20 cellular contexts compared by ENCODE assay signal in the genomic region with DNA sequence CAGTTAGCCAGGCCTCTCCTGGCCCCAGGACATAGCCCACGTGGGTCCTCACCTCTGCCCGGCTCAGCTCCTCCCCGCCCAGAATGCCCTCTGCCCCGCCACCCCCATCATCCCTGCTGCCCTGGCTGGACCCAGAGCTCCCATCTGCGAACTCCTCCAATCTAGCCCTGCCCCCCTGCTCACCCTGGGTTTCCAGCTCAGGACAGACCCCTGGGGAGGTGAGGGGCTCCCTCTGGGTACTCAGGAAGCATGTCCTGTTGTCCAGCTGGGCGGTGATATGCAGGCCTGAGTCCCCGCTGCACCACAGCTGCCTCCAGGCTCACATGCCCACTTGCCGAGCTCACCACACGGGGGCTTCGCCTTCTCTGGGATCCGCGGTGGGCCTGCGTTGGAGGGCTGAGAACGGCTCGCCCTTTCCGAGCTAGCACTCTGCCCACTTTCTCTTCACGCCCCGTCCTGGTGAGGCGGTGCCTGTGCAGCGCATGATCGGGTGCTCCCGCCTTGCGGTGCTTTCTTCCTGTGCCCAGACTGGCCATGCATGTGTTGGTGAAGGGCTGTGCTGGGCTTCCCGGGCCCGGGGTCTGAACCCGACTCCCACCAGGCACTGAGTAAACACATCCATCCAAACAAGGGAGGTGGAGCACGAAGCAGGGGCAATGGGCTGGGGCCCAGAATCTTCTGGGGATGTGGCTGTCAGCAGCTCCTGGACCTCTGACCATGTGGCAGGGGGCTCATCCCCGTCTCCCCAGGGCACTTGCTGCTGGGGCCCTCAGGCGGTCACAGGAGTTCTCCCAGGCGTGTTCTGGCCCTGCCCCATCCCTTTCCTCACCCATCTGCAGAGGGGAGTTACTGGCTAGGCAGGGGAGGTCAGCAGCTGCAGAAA.
DNase-seq lines count a peak whose midpoint lies in the region; ATAC-seq and TF ChIP-seq lines count a peak whose summit lies in the region.
"Had no signal": no experiment of that assay in that cellular context is flagged by ENCODE, and none has a peak within 500 bp of the region (broad histone marks: within the 10 kb centered on the region; RNA-seq: fewer than 3 reads in every experiment).

No MANE protein-coding gene starts in this region.

- H3K4me3 Mint-ChIP-seq in WTC11 (no peak overlapping the region), neural crest cell (no peak overlapping the region)
- H3K4me3 Mint-ChIP-seq: immature natural killer cell; T-helper 1 cell treated with Interleukin-12 subunit alpha and Interleukin-12 subunit beta and Interleukin-4 antibody, amounts not matched to agents 30 μg/mL and 1 μg/mL, for 36 hours had no signal

- DNase-seq in WTC11 (ENCODE audit: low spot score) = no peak
- DNase-seq in islet precursor cell = peak; percentile 57
- DNase-seq in neural crest cell (ENCODE audit: low read depth, low spot score) = no peak
- DNase-seq in activated naive CD4-positive, alpha-beta T cell treated with Interleukin-2 at 50 U/mL for 16 hours = no peak
- no peak for DNase-seq in NCI-H2029 (lab: John Stamatoyannopoulos, UW)
- DNase-seq: activated CD4-positive, alpha-beta T cell treated with anti-CD3 and anti-CD28 coated beads, Interleukin-2, amount 50 U/mL, for 1 hour; activated gamma-delta T cell treated with Interleukin-2 at 50 U/mL for 16 hours; activated T-cell treated with anti-CD3 and anti-CD28 coated beads for 4 hours; cerebellar nuclear complex; heart right ventricle; immature natural killer cell; MG63; NCI-H146; SHP77 treated with DMSO at 0.1 percent for 48 hours; substantia nigra had no signal

- H3K9me3 ChIP-seq in BLaER1 treated with 17β-estradiol and CSF1 and Interleukin-3, amounts not matched to agents 10 nM and 100 nM (replicated peaks in 1 of 11) = no peaks in the 10 kb centered on the region
- H3K9me3 ChIP-seq: heart right ventricle, MG63 had no signal

- POLR2A ChIA-PET in WTC11 (lab: Charles Lee) = no interaction called here

- ATAC-seq in WTC11 (no peak), HG02870 (IDR thresholded peaks at IDR 0.05; ENCODE audit: unreplicated experiment) (no peak), GM18505 (IDR thresholded peaks at IDR 0.05; ENCODE audit: unreplicated experiment) (no peak)
- ATAC-seq: heart right ventricle; naive thymus-derived CD8-positive, alpha-beta T cell had no signal

- peaks cover 81 to 100% (median 100%) of the 10 kb centered on the region in 10 experiments for H3K4me1 ChIP-seq in BLaER1 treated with 17β-estradiol and CSF1 and Interleukin-3, amounts not matched to agents 10 nM and 100 nM

- H3K36me3 Mint-ChIP-seq in WTC11 (no peaks in the 10 kb centered on the region), neural crest cell (ENCODE audit: low read depth) (no peaks in the 10 kb centered on the region)
- H3K36me3 Mint-ChIP-seq: immature natural killer cell; naive thymus-derived CD8-positive, alpha-beta T cell had no signal

- no peak for TF ChIP-seq CTCF in WTC11 (IDR thresholded peaks at IDR 0.05)
- TF ChIP-seq CTCF in neural crest cell (conservative IDR thresholded peaks at IDR 0.05) = no peak

- H3K27ac Mint-ChIP-seq in WTC11 (no peak overlapping the region; the same call in 1 of the 2 replicates), neural crest cell (ENCODE audit: unreplicated experiment) (peak overlapping the region; percentile 53)
- H3K27ac Mint-ChIP-seq: T-helper 1 cell treated with Interleukin-12 subunit alpha and Interleukin-12 subunit beta and Interleukin-4 antibody, amounts not matched to agents 30 μg/mL and 1 μg/mL, for 36 hours had no signal

- peaks cover 25% of the 10 kb centered on the region for H3K27me3 Mint-ChIP-seq in WTC11 (ENCODE audit: low read depth)
- H3K27me3 Mint-ChIP-seq in neural crest cell (ENCODE audit: low read depth) = peaks cover 7% of the 10 kb centered on the region

- H3K4me3 ChIP-seq in BLaER1 treated with 17β-estradiol and CSF1 and Interleukin-3, amounts not matched to agents 10 nM and 100 nM = no peak overlapping the region
- H3K4me3 ChIP-seq: heart right ventricle, MG63 had no signal

- no peak for TF ChIP-seq POLR2A in GM18505 (IDR thresholded peaks at IDR 0.05; ENCODE audit: borderline replicate concordance, extremely low read depth, insufficient read depth, insufficient read length)

- H3K9ac ChIP-seq in BLaER1 treated with 17β-estradiol and CSF1 and Interleukin-3, amounts not matched to agents 10 nM and 100 nM = peak overlapping the region in 7 of 11 experiments; percentile 7 to 62 (median 59); a peak in 11 of 22 replicates

- H3K9me3 Mint-ChIP-seq in WTC11 (no peaks in the 10 kb centered on the region), neural crest cell (no peaks in the 10 kb centered on the region)
- H3K9me3 Mint-ChIP-seq: immature natural killer cell; naive thymus-derived CD8-positive, alpha-beta T cell; T-helper 1 cell treated with Interleukin-12 subunit alpha and Interleukin-12 subunit beta and Interleukin-4 antibody, amounts not matched to agents 30 μg/mL and 1 μg/mL, for 36 hours had no signal

- CTCF ChIA-PET in WTC11 (lab: Charles Lee) = interaction anchor here (0.6 to 2.2 kb wide), 14 partner anchors 13 to 1599 kb away, joined by 3 to 19 read pairs (median 4); partner anchors contain the start of gene HGFAC

- H3K4me1 Mint-ChIP-seq in WTC11 (peaks cover 37% of the 10 kb centered on the region), neural crest cell (peaks cover 60% of the 10 kb centered on the region)

- no peaks in the 10 kb centered on the region for H3K36me3 ChIP-seq in BLaER1 treated with 17β-estradiol and CSF1 and Interleukin-3, amounts not matched to agents 10 nM and 100 nM
- H3K36me3 ChIP-seq: heart right ventricle, MG63 had no signal

- H3K27ac ChIP-seq in BLaER1 treated with 17β-estradiol and CSF1 and Interleukin-3, amounts not matched to agents 10 nM and 100 nM = peak overlapping the region in 7 of 11 experiments; percentile 3 to 79 (median 33); a peak in 8 of 22 replicates
- H3K27ac ChIP-seq: heart right ventricle had no signal

- peaks cover 14 to 100% (median 96%) of the 10 kb centered on the region in 11 experiments; a peak in 20 of 22 replicates for H4K20me1 ChIP-seq in BLaER1 treated with 17β-estradiol and CSF1 and Interleukin-3, amounts not matched to agents 10 nM and 100 nM

- peaks cover 0 to 68% (median 0%) of the 10 kb centered on the region in 11 experiments; a peak in 5 of 22 replicates for H3K27me3 ChIP-seq in BLaER1 treated with 17β-estradiol and CSF1 and Interleukin-3, amounts not matched to agents 10 nM and 100 nM
- H3K27me3 ChIP-seq: heart right ventricle, MG63 had no signal

- peak overlapping the region; percentile 53 to 99 (median 91) for H3K4me2 ChIP-seq in BLaER1 treated with 17β-estradiol and CSF1 and Interleukin-3, amounts not matched to agents 10 nM and 100 nM

TF ChIP-seq in WTC11, 78 proteins besides CTCF, POLR2A, EP300 and RAD21:
- no peak for TF ChIP-seq ZNF425 (CRISPR knock-in tag; conservative IDR thresholded peaks at IDR 0.05)
- 0 out of 2 replicates have a peak, but pooled peaks have one; percentile 19 for TF ChIP-seq ZNF423 (CRISPR knock-in tag; IDR thresholded peaks at IDR 0.05)
